ENCODE assay signal across 8 cellular contexts in the genomic region with DNA sequence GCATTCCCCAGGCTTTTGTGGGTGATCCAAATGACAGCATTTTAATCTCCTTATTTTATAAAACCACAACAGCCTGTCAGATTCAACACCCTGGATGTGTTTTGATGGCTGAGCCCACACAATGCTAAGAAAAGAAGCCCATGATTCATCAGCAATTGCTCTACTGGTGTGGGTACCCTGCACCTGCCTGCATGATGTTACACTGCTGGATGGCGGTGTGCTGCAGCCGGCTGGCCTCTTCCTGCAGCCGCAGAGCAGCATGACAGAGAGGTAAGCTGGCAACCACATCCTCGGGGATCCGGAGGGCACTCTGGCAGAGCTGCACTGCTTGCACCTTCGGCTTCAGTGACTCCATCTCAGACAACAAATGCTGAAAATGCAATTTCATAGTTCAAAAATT.
DNase-seq lines count a peak whose midpoint lies in the region; ATAC-seq and TF ChIP-seq lines count a peak whose summit lies in the region.

No MANE protein-coding gene starts in this region.

- peak; percentile 56 for DNase-seq in T follicular helper cell (ENCODE audit: low read depth)
- peak; percentile 71 for DNase-seq in activated naive CD8-positive, alpha-beta T cell treated with anti-CD3 and anti-CD28 coated beads for 36 hours
- peak; percentile 35 to 73 (median 47) for DNase-seq in stimulated activated CD4-positive, alpha-beta T cell treated with anti-CD3 and anti-CD28 coated beads, TNF-alpha, amount 100 ng/mL, for 48 hours (ENCODE audit: low read depth in 3 of 3)
- no peak for DNase-seq in vagina (ENCODE audit: extremely low spot score in 2 of 2)
- no peak for DNase-seq in Caco-2
- DNase-seq in NK-92 treated with Interleukin-12 subunit alpha and Interleukin-12 subunit beta, amount 100 ng/mL, for 24 hours (lab: John Stamatoyannopoulos, UW): no peak

- no peaks in the 10 kb centered on the region for H3K4me1 ChIP-seq in vagina
- H3K4me1 ChIP-seq in Caco-2: peaks cover 16% of the 10 kb centered on the region

- H3K36me3 Mint-ChIP-seq in activated naive CD8-positive, alpha-beta T cell treated with anti-CD3 and anti-CD28 coated beads for 36 hours: no peaks in the 10 kb centered on the region
- H3K36me3 Mint-ChIP-seq in Caco-2 (ENCODE audit: insufficient read depth, unreplicated experiment): peaks cover 27% of the 10 kb centered on the region

- peaks cover 19% of the 10 kb centered on the region for H3K4me1 Mint-ChIP-seq in activated naive CD8-positive, alpha-beta T cell treated with anti-CD3 and anti-CD28 coated beads for 36 hours
- peaks cover 18% of the 10 kb centered on the region for H3K4me1 Mint-ChIP-seq in Caco-2 (ENCODE audit: low read depth, unreplicated experiment)

- H3K27me3 ChIP-seq in vagina: no peaks in the 10 kb centered on the region
- H3K27me3 ChIP-seq in Caco-2 (replicated peaks; ENCODE audit: control insufficient read depth, insufficient read depth, low read length): no peaks in the 10 kb centered on the region

- H3K27ac Mint-ChIP-seq in activated naive CD8-positive, alpha-beta T cell treated with anti-CD3 and anti-CD28 coated beads for 36 hours: no peak overlapping the region
- H3K27ac Mint-ChIP-seq in Caco-2 (ENCODE audit: unreplicated experiment): no peak overlapping the region

- H3K4me3 ChIP-seq in vagina (no peak overlapping the region), Caco-2 (ENCODE audit: low read depth, low read length) (no peak overlapping the region)

- ATAC-seq in GM19468 (IDR thresholded peaks at IDR 0.05; ENCODE audit: extremely low read depth, unreplicated experiment) (peak; percentile 68), GM18873 (IDR thresholded peaks at IDR 0.05; ENCODE audit: low FRiP score, unreplicated experiment) (no peak)

- no peak for TF ChIP-seq POLR2A in vagina (IDR thresholded peaks at IDR 0.05)

- no peak overlapping the region for H3K4me3 Mint-ChIP-seq in activated naive CD8-positive, alpha-beta T cell treated with anti-CD3 and anti-CD28 coated beads for 36 hours
- no peak overlapping the region for H3K4me3 Mint-ChIP-seq in Caco-2 (ENCODE audit: unreplicated experiment)

- no TSS peak for BruUV-seq in Caco-2 (replicated peaks; lab: Mats Ljungman, UMichigan)

- no peaks in the 10 kb centered on the region for H3K9me3 Mint-ChIP-seq in activated naive CD8-positive, alpha-beta T cell treated with anti-CD3 and anti-CD28 coated beads for 36 hours
- peaks cover 10% of the 10 kb centered on the region for H3K9me3 Mint-ChIP-seq in Caco-2 (ENCODE audit: unreplicated experiment)

- peaks cover 3% of the 10 kb centered on the region for H3K27me3 Mint-ChIP-seq in activated naive CD8-positive, alpha-beta T cell treated with anti-CD3 and anti-CD28 coated beads for 36 hours
- H3K27me3 Mint-ChIP-seq in Caco-2 (ENCODE audit: insufficient read depth, unreplicated experiment): no peaks in the 10 kb centered on the region

- H3K36me3 ChIP-seq in vagina (peaks cover 0 to 11% of the 10 kb centered on the region in 2 donors), Caco-2 (ENCODE audit: control insufficient read depth, insufficient read depth, low read length) (no peaks in the 10 kb centered on the region)

- H3K9me3 ChIP-seq in vagina: no peaks in the 10 kb centered on the region
- H3K9me3 ChIP-seq in Caco-2: no peaks in the 10 kb centered on the region

- H3K27ac ChIP-seq in vagina: no peak overlapping the region

- TF ChIP-seq CTCF in vagina (IDR thresholded peaks at IDR 0.05): no peak
- TF ChIP-seq CTCF in Caco-2 (IDR thresholded peaks at IDR 0.05; ENCODE audit: insufficient read depth in 1 of 2, low read depth in 1 of 2, low read length in 1 of 2, severe bottlenecking in 1 of 2, unreplicated experiment in 1 of 2): no peak

- CTCF ChIA-PET in Caco-2 (lab: Charles Lee): no interaction called here

- POLR2A ChIA-PET in Caco-2 (lab: Charles Lee): no interaction called here

- intact Hi-C loops in vagina (cut with DNase I): no loop called here
- intact Hi-C loops in Caco-2 (cut with micrococcal nuclease; ENCODE audit: unreplicated experiment): loop anchor here (5.0 kb wide), 1 partner anchor 857 kb away; a partner anchor contains a TSS

Comparison
In these comparisons a context has a peak if more than half of its experiments do, and no peak if none do; other contexts are left out.
1. DNase-seq: peak in T follicular helper cell (single experiment), activated naive CD8-positive, alpha-beta T cell treated with anti-CD3 and anti-CD28 coated beads for 36 hours (single experiment) and stimulated activated CD4-positive, alpha-beta T cell treated with anti-CD3 and anti-CD28 coated beads, TNF-alpha, amount 100 ng/mL, for 48 hours (3 of 3); none in vagina (0 of 2), Caco-2 (0 of 2) and NK-92 treated with Interleukin-12 subunit alpha and Interleukin-12 subunit beta, amount 100 ng/mL, for 24 hours (single experiment).